Comparison of ENCODE assay signal across 9 cellular contexts in genomic region chrX:107775000-107775733, GRCh38. TPM values are rescaled to one million over a fixed set of nuclear protein-coding genes. Genes with fewer than 3 reads are reported as not detected.
DNase-seq lines count a peak whose midpoint lies in the region; ATAC-seq and TF ChIP-seq lines count a peak whose summit lies in the region.
"Had no signal": no experiment of that assay in that cellular context is flagged by ENCODE, and none has a peak within 500 bp of the region (broad histone marks: within the 10 kb centered on the region; RNA-seq: fewer than 3 reads in every experiment).

No MANE protein-coding gene starts in this region.

- peaks cover 7% of the 10 kb centered on the region for H3K27me3 Mint-ChIP-seq in HFFc6 (ENCODE audit: insufficient read depth)
- peaks cover 42% of the 10 kb centered on the region for H3K27me3 Mint-ChIP-seq in progenitor cell of endocrine pancreas

- no peaks in the 10 kb centered on the region for H3K9me3 Mint-ChIP-seq in HFFc6
- peaks cover 3% of the 10 kb centered on the region for H3K9me3 Mint-ChIP-seq in progenitor cell of endocrine pancreas (ENCODE audit: low read depth)

- no peaks in the 10 kb centered on the region for H3K36me3 Mint-ChIP-seq in HFFc6 (ENCODE audit: low read depth)
- H3K36me3 Mint-ChIP-seq in progenitor cell of endocrine pancreas (ENCODE audit: insufficient read depth) = no peaks in the 10 kb centered on the region

- peak overlapping the region; percentile 42 for H3K4me3 ChIP-seq in fibroblast of mammary gland (ENCODE audit: control insufficient read depth, low read depth, low read length)

- DNase-seq in D341Med (ENCODE audit: low spot score) = peak; percentile 20
- DNase-seq in HFFc6 = no peak
- DNase-seq in fibroblast of mammary gland (ENCODE audit: low read depth) = no peak
- DNase-seq in progenitor cell of endocrine pancreas (ENCODE audit: low spot score, unreplicated experiment) = no peak
- DNase-seq in glomerular visceral epithelial cell (ENCODE audit: extremely low spot score) = no peak

- H3K4me1 Mint-ChIP-seq in HFFc6 (ENCODE audit: low read depth) (peaks cover 12% of the 10 kb centered on the region), progenitor cell of endocrine pancreas (ENCODE audit: low read depth) (peaks cover 7% of the 10 kb centered on the region)

- ATAC-seq in SK-N-SH treated with all-trans-retinoic acid at 6 μM for 48 hours (peak; percentile 3; the same call in 2 of the 3 replicates), GM19467 (IDR thresholded peaks at IDR 0.05; ENCODE audit: unreplicated experiment) (no peak), HG03469 (IDR thresholded peaks at IDR 0.05; ENCODE audit: unreplicated experiment) (no peak)

- H3K27ac Mint-ChIP-seq in HFFc6 = no peak overlapping the region
- H3K27ac Mint-ChIP-seq in progenitor cell of endocrine pancreas = no peak overlapping the region

- peak overlapping the region; percentile 87 for H3K4me3 Mint-ChIP-seq in HFFc6
- peak overlapping the region; percentile 58 for H3K4me3 Mint-ChIP-seq in progenitor cell of endocrine pancreas (ENCODE audit: low read depth)

- TF ChIP-seq CTCF in HFFc6 (IDR thresholded peaks at IDR 0.05) = peak; percentile 20; the same call in 1 of the 2 replicates
- TF ChIP-seq CTCF in fibroblast of mammary gland (conservative IDR thresholded peaks at IDR 0.05; ENCODE audit: control insufficient read depth, insufficient read depth, low read depth, low read length) = no peak
- TF ChIP-seq CTCF in progenitor cell of endocrine pancreas (IDR thresholded peaks at IDR 0.05; ENCODE audit: unreplicated experiment) = no peak

TF ChIP-seq in SK-N-SH treated with all-trans-retinoic acid at 6 μM for 48 hours, 23 proteins besides CTCF, POLR2A, EP300 and RAD21:
- TF ChIP-seq ZNF8 (CRISPR knock-in tag; IDR thresholded peaks at IDR 0.05) = no peak
- TF ChIP-seq ZFP3 (CRISPR knock-in tag; IDR thresholded peaks at IDR 0.05) = no peak
- TF ChIP-seq ESRRG (CRISPR knock-in tag; IDR thresholded peaks at IDR 0.05) = no peak
- no peak for TF ChIP-seq CSDC2 (CRISPR knock-in tag; IDR thresholded peaks at IDR 0.05)
- no peak for TF ChIP-seq PATZ1 (CRISPR knock-in tag; IDR thresholded peaks at IDR 0.05; ENCODE audit: borderline replicate concordance)
- no peak for TF ChIP-seq CSRNP3 (CRISPR knock-in tag; IDR thresholded peaks at IDR 0.05)
- TF ChIP-seq ZC3H10 (CRISPR knock-in tag; IDR thresholded peaks at IDR 0.05) = no peak
- no peak for TF ChIP-seq BACH2 (CRISPR knock-in tag; IDR thresholded peaks at IDR 0.05; ENCODE audit: borderline replicate concordance)
- TF ChIP-seq TOX (CRISPR knock-in tag; IDR thresholded peaks at IDR 0.05; ENCODE audit: borderline replicate concordance) = no peak
- TF ChIP-seq ISL1 (CRISPR knock-in tag; IDR thresholded peaks at IDR 0.05) = no peak
- TF ChIP-seq TCF4 (CRISPR knock-in tag; IDR thresholded peaks at IDR 0.05; ENCODE audit: borderline replicate concordance) = no peak
- TF ChIP-seq POU6F1 (CRISPR knock-in tag; IDR thresholded peaks at IDR 0.05; ENCODE audit: borderline replicate concordance, low read depth) = no peak
- TF ChIP-seq CREB5 (CRISPR knock-in tag; IDR thresholded peaks at IDR 0.05; ENCODE audit: low read depth) = no peak

RNA-seq across cellular contexts. Expression of gene TSC22D3, which starts 0.4 kb away (rescaled TPM):
- total RNA-seq in HFFc6 (2021; fragmentation: NEBNext Ultra II Directional; extraction: Animal tissue kit (Norgen Biotek cat#: 25700)) = 10 to 100 TPM; 11.0 to 17.8 (median 12.2) TPM
- total RNA-seq in progenitor cell of endocrine pancreas = 39.6 and 41.4 TPM in 2 replicates

RNA-seq across cellular contexts. Expression of gene NCBP2L, which starts 2.4 kb away (rescaled TPM):
- not detected for total RNA-seq in HFFc6 (2021; fragmentation: NEBNext Ultra II Directional; extraction: Animal tissue kit (Norgen Biotek cat#: 25700))
- total RNA-seq in progenitor cell of endocrine pancreas = not detected in 2 replicates
- total RNA-seq: lung microvascular endothelial cell had no signal

RNA-seq across cellular contexts. Expression of gene MID2, which starts 50.5 kb away (rescaled TPM):
- 10 to 100 TPM in 4 of 6 experiments, 1 to 10 TPM in 2; 8.4 to 11.3 (median 10.6) TPM for total RNA-seq in HFFc6 (2021; fragmentation: NEBNext Ultra II Directional; extraction: Animal tissue kit (Norgen Biotek cat#: 25700))
- total RNA-seq in progenitor cell of endocrine pancreas = 5.9 and 6.2 TPM in 2 replicates
